19 cellular contexts compared by ENCODE assay signal in the genomic region with DNA sequence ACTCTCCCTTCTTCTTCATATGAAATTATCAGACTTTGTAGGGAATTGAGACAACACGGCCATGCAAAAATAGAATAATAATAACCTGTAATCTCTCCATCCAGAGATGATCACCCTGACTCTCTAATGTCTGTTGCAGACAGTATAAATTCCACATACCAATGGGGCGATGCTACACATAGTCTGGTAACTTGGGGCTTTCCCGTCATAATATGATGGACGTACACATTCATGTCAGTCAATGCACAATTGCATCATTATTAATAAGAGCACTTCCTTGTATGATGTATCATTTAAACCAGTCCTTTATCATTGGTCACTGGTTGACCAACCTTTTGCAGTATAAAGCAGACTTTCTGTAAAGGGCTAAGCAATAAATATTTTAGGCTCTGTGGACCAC. TPM values are rescaled to one million over a fixed set of nuclear protein-coding genes. Genes with fewer than 3 reads are reported as not detected.
DNase-seq lines count a peak whose midpoint lies in the region; ATAC-seq, FAIRE-seq and TF ChIP-seq lines count a peak whose summit lies in the region.
"Had no signal": no experiment of that assay in that cellular context is flagged by ENCODE, and none has a peak within 500 bp of the region (broad histone marks: within the 10 kb centered on the region; RNA-seq: fewer than 3 reads in every experiment).

No MANE protein-coding gene starts in this region.

- no peak overlapping the region for H3K4me2 ChIP-seq in mesenchymal stem cell (ENCODE audit: low read length, poor library complexity, severe bottlenecking)
- H3K4me2 ChIP-seq: BLaER1 treated with 17β-estradiol and CSF1 and Interleukin-3, amounts not matched to agents 10 nM and 100 nM; GM23338; KMS-11 had no signal

- no peak for TF ChIP-seq CTCF in bronchial epithelial cell (IDR thresholded peaks at IDR 0.05; ENCODE audit: insufficient read depth, low read length, severe bottlenecking)
- TF ChIP-seq CTCF in lower lobe of right lung (IDR thresholded peaks at IDR 0.05) = no peak

- no peak overlapping the region for H2BK120ac ChIP-seq in mesenchymal stem cell (ENCODE audit: low read depth, low read length)

- peak overlapping the region; percentile 67 for H3K27ac ChIP-seq in KOPT-K1 (ENCODE audit: low read depth, low read length, poor library complexity, severe bottlenecking)
- no peak overlapping the region for H3K27ac ChIP-seq in mesenchymal stem cell (ENCODE audit: low read length, poor library complexity, severe bottlenecking)
- H3K27ac ChIP-seq in substantia nigra (ENCODE audit: low read depth, low read length, poor library complexity, severe bottlenecking) = no peak overlapping the region
- H3K27ac ChIP-seq in lower lobe of right lung = no peak overlapping the region
- H3K27ac ChIP-seq: KMS-11 had no signal

- H3K9me3 ChIP-seq in KOPT-K1 (ENCODE audit: insufficient read depth, low read length, poor library complexity, severe bottlenecking) = no peaks in the 10 kb centered on the region
- no peaks in the 10 kb centered on the region for H3K9me3 ChIP-seq in mesenchymal stem cell (ENCODE audit: control insufficient read depth, low read length)
- no peaks in the 10 kb centered on the region for H3K9me3 ChIP-seq in lower lobe of right lung
- H3K9me3 ChIP-seq: BLaER1 treated with 17β-estradiol and CSF1 and Interleukin-3, amounts not matched to agents 10 nM and 100 nM had no signal

- H3K36me3 ChIP-seq in KOPT-K1 (ENCODE audit: insufficient read depth, low read length) = peaks cover 27% of the 10 kb centered on the region; the same call in 1 of the 2 replicates
- peaks cover 11% of the 10 kb centered on the region for H3K36me3 ChIP-seq in bronchial epithelial cell (ENCODE audit: control insufficient read depth, insufficient read depth, low read length)
- H3K36me3 ChIP-seq in mesenchymal stem cell (ENCODE audit: control insufficient read depth in 1 of 2, insufficient read depth in 2 of 2, low read depth in 1 of 2, low read length in 2 of 2) = peaks cover 21 to 47% of the 10 kb centered on the region in 2 experiments
- peaks cover 34% of the 10 kb centered on the region for H3K36me3 ChIP-seq in lower lobe of right lung

- H4K91ac ChIP-seq in mesenchymal stem cell (ENCODE audit: low read length) = no peak overlapping the region

- H3K4me3 ChIP-seq in bronchial epithelial cell (ENCODE audit: low read depth, low read length) = no peak overlapping the region
- H3K4me3 ChIP-seq in mesenchymal stem cell (ENCODE audit: insufficient read depth in 1 of 2, low read depth in 1 of 2, low read length in 2 of 2) = no peak overlapping the region
- H3K4me3 ChIP-seq in lower lobe of right lung = no peak overlapping the region
- H3K4me3 ChIP-seq: BLaER1 treated with 17β-estradiol and CSF1 and Interleukin-3, amounts not matched to agents 10 nM and 100 nM; GM23338 had no signal

- H3K14ac ChIP-seq in mesenchymal stem cell (ENCODE audit: low read length in 2 of 2) = no peak overlapping the region

- DNase-seq in ELR (ENCODE audit: low read depth) (peak; percentile 55), bronchial epithelial cell (ENCODE audit: low read depth) (peak; percentile 63), mesenchymal stem cell (peak; percentile 7), substantia nigra (lab: John Stamatoyannopoulos, UW) (no peak), lower lobe of right lung (no peak)
- DNase-seq: GF-D8, MM.1S, NCI-H1105, NCI-H1694 treated with DMSO at 0.1 percent for 48 hours, NCI-H446 treated with DMSO at 0.1 percent for 48 hours, NCI-H774, SHP77 treated with DMSO at 0.1 percent for 48 hours, SW 1271 had no signal

- no peak overlapping the region for H3K23ac ChIP-seq in mesenchymal stem cell (ENCODE audit: low read length in 2 of 2)

- no peak overlapping the region for H2BK12ac ChIP-seq in mesenchymal stem cell (ENCODE audit: low read length in 2 of 2)

- H3K4me1 ChIP-seq in mesenchymal stem cell (ENCODE audit: control insufficient read depth, insufficient read depth, low read depth, low read length) = peaks cover 6% of the 10 kb centered on the region
- no peaks in the 10 kb centered on the region for H3K4me1 ChIP-seq in lower lobe of right lung

- no peak overlapping the region for H3K9ac ChIP-seq in mesenchymal stem cell (ENCODE audit: low read length)
- H3K9ac ChIP-seq: BLaER1 treated with 17β-estradiol and CSF1 and Interleukin-3, amounts not matched to agents 10 nM and 100 nM; KMS-11 had no signal

- intact Hi-C loops in lower lobe of right lung (cut with DNase I) = no loop called here

- no peak overlapping the region for H2BK5ac ChIP-seq in mesenchymal stem cell (ENCODE audit: low read depth, low read length, poor library complexity, severe bottlenecking)

- FAIRE-seq in bronchial epithelial cell (lab: Jason Lieb, UNC) = no peak

- WGBS in mesenchymal stem cell = 86% methylated on average over 3 of the region's 4 CpGs

- H3K79me1 ChIP-seq in mesenchymal stem cell (replicated peaks; ENCODE audit: low read length, poor library complexity, severe bottlenecking) = peaks cover 23% of the 10 kb centered on the region

- H2AFZ ChIP-seq in mesenchymal stem cell (ENCODE audit: low read depth, low read length) = no peak overlapping the region
- H2AFZ ChIP-seq: GM23338 had no signal

- H3K18ac ChIP-seq in mesenchymal stem cell (ENCODE audit: low read depth in 1 of 2, low read length in 2 of 2) = no peak overlapping the region

- H2BK15ac ChIP-seq in mesenchymal stem cell (ENCODE audit: low read depth, poor library complexity, severe bottlenecking) = no peak overlapping the region

- H2AK5ac ChIP-seq in mesenchymal stem cell (ENCODE audit: low read length, severe bottlenecking) = no peak overlapping the region

- H3K4ac ChIP-seq in mesenchymal stem cell (ENCODE audit: low read depth in 1 of 2, low read length in 2 of 2) = no peak overlapping the region

- H3K27me3 ChIP-seq in bronchial epithelial cell (ENCODE audit: control insufficient read depth, insufficient read depth, low read length) = no peaks in the 10 kb centered on the region
- no peaks in the 10 kb centered on the region for H3K27me3 ChIP-seq in mesenchymal stem cell (ENCODE audit: control insufficient read depth in 1 of 2, insufficient read depth in 1 of 2, low read length in 2 of 2)
- no peaks in the 10 kb centered on the region for H3K27me3 ChIP-seq in lower lobe of right lung (ENCODE audit: low read depth)
- H3K27me3 ChIP-seq: BLaER1 treated with 17β-estradiol and CSF1 and Interleukin-3, amounts not matched to agents 10 nM and 100 nM had no signal

- no peak overlapping the region for H4K8ac ChIP-seq in mesenchymal stem cell (ENCODE audit: low read length)

- ATAC-seq in GM19328 (IDR thresholded peaks at IDR 0.05; ENCODE audit: unreplicated experiment) = no peak
- no peak for ATAC-seq in lower lobe of right lung
- ATAC-seq: GM23338, Panc1 had no signal

RNA-seq across cellular contexts. Expression of a gene that starts 39.5 kb away (rescaled TPM):
- total RNA-seq in bronchial epithelial cell (9.1 and 12.6 TPM in 2 replicates), lower lobe of right lung (12.4 TPM)
- polyA plus RNA-seq in mesenchymal stem cell (2013, experiment 1 of 2) = 11.3 TPM
- 10.6 TPM for polyA plus RNA-seq in mesenchymal stem cell (2013, experiment 2 of 2)

RNA-seq across cellular contexts. Expression of a gene that starts 54.5 kb away (rescaled TPM):
- 64.0 and 74.4 TPM in 2 replicates for total RNA-seq in bronchial epithelial cell
- 39.3 TPM for polyA plus RNA-seq in mesenchymal stem cell (2013, experiment 1 of 2)
- 41.3 TPM for polyA plus RNA-seq in mesenchymal stem cell (2013, experiment 2 of 2)
- 59.5 TPM for total RNA-seq in lower lobe of right lung

Comparison
In these comparisons a context has a peak if more than half of its experiments do, and no peak if none do; other contexts are left out.
1. DNase-seq: peak in ELR (single experiment), bronchial epithelial cell (single experiment) and mesenchymal stem cell (single experiment); none in substantia nigra (0 of 49) and lower lobe of right lung (single experiment).